1 cellular context compared by ENCODE assay signal in the genomic region with DNA sequence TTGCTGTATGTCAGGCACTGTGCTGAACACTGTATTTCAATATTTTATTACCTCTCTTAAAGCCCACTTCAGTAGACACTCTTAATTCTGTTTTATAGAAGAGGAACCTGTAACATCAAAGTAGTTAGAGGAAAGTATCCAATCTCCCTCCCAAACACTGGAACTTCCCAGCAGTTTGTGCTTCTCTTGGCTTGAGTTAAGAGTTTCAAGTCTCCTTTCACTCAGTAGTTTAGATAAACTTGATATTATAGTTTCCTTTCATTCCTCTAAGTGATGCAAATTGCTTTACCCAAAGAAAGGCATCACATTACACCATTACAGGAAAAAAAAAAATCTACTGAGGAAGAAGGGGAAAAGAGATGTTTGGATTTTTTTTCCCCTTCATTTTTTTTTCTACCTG.
TF ChIP-seq lines count a peak whose summit lies in the region.

No MANE protein-coding gene starts in this region.

TF ChIP-seq in HEK293, 187 proteins besides CTCF, POLR2A, EP300 and RAD21 (continued from another document and continues in another):
- TF ChIP-seq ZNF473 (tag by site-specific recombination; IDR thresholded peaks at IDR 0.05) (no peak), ZNF785 (tag by site-specific recombination; IDR thresholded peaks at IDR 0.05) (no peak), ZNF433 (tag by site-specific recombination; IDR thresholded peaks at IDR 0.05; ENCODE audit: low read depth) (no peak), ZNF223 (tag by site-specific recombination; IDR thresholded peaks at IDR 0.05) (no peak), OSR2 (tag by site-specific recombination; IDR thresholded peaks at IDR 0.05) (peak; percentile 94), ZNF501 (tag by site-specific recombination; IDR thresholded peaks at IDR 0.05) (no peak), ZBTB1 (tag by site-specific recombination; IDR thresholded peaks at IDR 0.05) (no peak), ZNF133 (tag by site-specific recombination; IDR thresholded peaks at IDR 0.05) (no peak), KLF8 (tag by site-specific recombination; IDR thresholded peaks at IDR 0.05) (no peak), ZNF792 (tag by site-specific recombination; IDR thresholded peaks at IDR 0.05) (no peak), ZNF214 (tag by site-specific recombination; IDR thresholded peaks at IDR 0.05; ENCODE audit: borderline replicate concordance) (no peak), ZNF544 (tag by site-specific recombination; IDR thresholded peaks at IDR 0.05) (no peak), TCF7L2 (IDR thresholded peaks at IDR 0.05; ENCODE audit: borderline replicate concordance, low read depth, low read length) (peak; percentile 66; the same call in 1 of the 2 replicates), ZBTB17 (tag by site-specific recombination; IDR thresholded peaks at IDR 0.05) (no peak), ZNF621 (tag by site-specific recombination; IDR thresholded peaks at IDR 0.05) (no peak), ZBTB48 (tag by site-specific recombination; IDR thresholded peaks at IDR 0.05) (no peak), ZNF76 (tag by site-specific recombination; IDR thresholded peaks at IDR 0.05; ENCODE audit: borderline replicate concordance, low read depth) (no peak), OVOL3 (tag by site-specific recombination; IDR thresholded peaks at IDR 0.05) (peak; percentile 85), ZNF157 (tag by site-specific recombination; IDR thresholded peaks at IDR 0.05) (no peak), KLF10 (tag by site-specific recombination; IDR thresholded peaks at IDR 0.05) (no peak), HOXD13 (CRISPR knock-in tag; IDR thresholded peaks at IDR 0.05; ENCODE audit: borderline replicate concordance) (no peak), ZNF514 (tag by site-specific recombination; IDR thresholded peaks at IDR 0.05) (no peak), ZFHX2 (tag by site-specific recombination; conservative IDR thresholded peaks at IDR 0.05) (no peak), MEIS1 (CRISPR knock-in tag; IDR thresholded peaks at IDR 0.05; ENCODE audit: borderline replicate concordance) (no peak), ZNF324 (tag by site-specific recombination; IDR thresholded peaks at IDR 0.05) (no peak), ZNF394 (tag by site-specific recombination; IDR thresholded peaks at IDR 0.05; ENCODE audit: borderline replicate concordance) (no peak), EGR2 (tag by site-specific recombination; IDR thresholded peaks at IDR 0.05; ENCODE audit: low read depth) (no peak), ZNF292 (tag by site-specific recombination; IDR thresholded peaks at IDR 0.05; ENCODE audit: borderline replicate concordance, low read depth) (no peak), ZNF560 (tag by site-specific recombination; IDR thresholded peaks at IDR 0.05; ENCODE audit: borderline replicate concordance) (no peak), ZNF335 (tag by site-specific recombination; conservative IDR thresholded peaks at IDR 0.05) (no peak), ZNF670 (tag by site-specific recombination; IDR thresholded peaks at IDR 0.05; ENCODE audit: low read depth) (no peak), HOXA7 (CRISPR knock-in tag; IDR thresholded peaks at IDR 0.05; ENCODE audit: borderline replicate concordance) (no peak), ZNF341 (tag by site-specific recombination; IDR thresholded peaks at IDR 0.05; ENCODE audit: low read depth) (no peak), ZBTB7A (tag by site-specific recombination; IDR thresholded peaks at IDR 0.05; ENCODE audit: low read depth) (no peak), ZNF664 (tag by site-specific recombination; IDR thresholded peaks at IDR 0.05) (no peak), ZNF155 (tag by site-specific recombination; IDR thresholded peaks at IDR 0.05) (no peak), ZNF707 (tag by site-specific recombination; IDR thresholded peaks at IDR 0.05) (no peak), ZNF791 (tag by site-specific recombination; IDR thresholded peaks at IDR 0.05) (no peak), ZNF626 (tag by site-specific recombination; IDR thresholded peaks at IDR 0.05) (no peak), FEZF1 (tag by site-specific recombination; IDR thresholded peaks at IDR 0.05) (no peak)
- TF ChIP-seq, protein P1, sequence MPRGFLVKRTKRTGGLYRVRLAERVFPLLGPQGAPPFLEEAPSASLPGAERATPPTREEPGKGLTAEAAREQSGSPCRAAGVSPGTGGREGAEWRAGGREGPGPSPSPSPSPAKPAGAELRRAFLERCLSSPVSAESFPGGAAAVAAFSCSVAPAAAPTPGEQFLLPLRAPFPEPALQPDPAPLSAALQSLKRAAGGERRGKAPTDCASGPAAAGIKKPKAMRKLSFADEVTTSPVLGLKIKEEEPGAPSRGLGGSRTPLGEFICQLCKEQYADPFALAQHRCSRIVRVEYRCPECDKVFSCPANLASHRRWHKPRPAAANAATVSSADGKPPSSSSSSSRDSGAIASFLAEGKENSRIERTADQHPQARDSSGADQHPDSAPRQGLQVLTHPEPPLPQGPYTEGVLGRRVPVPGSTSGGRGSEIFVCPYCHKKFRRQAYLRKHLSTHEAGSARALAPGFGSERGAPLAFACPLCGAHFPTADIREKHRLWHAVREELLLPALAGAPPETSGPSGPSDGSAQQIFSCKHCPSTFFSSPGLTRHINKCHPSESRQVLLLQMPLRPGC (tag by site-specific recombination; IDR thresholded peaks at IDR 0.05), result peak; percentile 37; the same call in 1 of the 2 replicates
- TF ChIP-seq, protein P2, sequence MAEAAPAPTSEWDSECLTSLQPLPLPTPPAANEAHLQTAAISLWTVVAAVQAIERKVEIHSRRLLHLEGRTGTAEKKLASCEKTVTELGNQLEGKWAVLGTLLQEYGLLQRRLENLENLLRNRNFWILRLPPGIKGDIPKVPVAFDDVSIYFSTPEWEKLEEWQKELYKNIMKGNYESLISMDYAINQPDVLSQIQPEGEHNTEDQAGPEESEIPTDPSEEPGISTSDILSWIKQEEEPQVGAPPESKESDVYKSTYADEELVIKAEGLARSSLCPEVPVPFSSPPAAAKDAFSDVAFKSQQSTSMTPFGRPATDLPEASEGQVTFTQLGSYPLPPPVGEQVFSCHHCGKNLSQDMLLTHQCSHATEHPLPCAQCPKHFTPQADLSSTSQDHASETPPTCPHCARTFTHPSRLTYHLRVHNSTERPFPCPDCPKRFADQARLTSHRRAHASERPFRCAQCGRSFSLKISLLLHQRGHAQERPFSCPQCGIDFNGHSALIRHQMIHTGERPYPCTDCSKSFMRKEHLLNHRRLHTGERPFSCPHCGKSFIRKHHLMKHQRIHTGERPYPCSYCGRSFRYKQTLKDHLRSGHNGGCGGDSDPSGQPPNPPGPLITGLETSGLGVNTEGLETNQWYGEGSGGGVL (tag by site-specific recombination; IDR thresholded peaks at IDR 0.05), result no peak
- TF ChIP-seq, protein P3, sequence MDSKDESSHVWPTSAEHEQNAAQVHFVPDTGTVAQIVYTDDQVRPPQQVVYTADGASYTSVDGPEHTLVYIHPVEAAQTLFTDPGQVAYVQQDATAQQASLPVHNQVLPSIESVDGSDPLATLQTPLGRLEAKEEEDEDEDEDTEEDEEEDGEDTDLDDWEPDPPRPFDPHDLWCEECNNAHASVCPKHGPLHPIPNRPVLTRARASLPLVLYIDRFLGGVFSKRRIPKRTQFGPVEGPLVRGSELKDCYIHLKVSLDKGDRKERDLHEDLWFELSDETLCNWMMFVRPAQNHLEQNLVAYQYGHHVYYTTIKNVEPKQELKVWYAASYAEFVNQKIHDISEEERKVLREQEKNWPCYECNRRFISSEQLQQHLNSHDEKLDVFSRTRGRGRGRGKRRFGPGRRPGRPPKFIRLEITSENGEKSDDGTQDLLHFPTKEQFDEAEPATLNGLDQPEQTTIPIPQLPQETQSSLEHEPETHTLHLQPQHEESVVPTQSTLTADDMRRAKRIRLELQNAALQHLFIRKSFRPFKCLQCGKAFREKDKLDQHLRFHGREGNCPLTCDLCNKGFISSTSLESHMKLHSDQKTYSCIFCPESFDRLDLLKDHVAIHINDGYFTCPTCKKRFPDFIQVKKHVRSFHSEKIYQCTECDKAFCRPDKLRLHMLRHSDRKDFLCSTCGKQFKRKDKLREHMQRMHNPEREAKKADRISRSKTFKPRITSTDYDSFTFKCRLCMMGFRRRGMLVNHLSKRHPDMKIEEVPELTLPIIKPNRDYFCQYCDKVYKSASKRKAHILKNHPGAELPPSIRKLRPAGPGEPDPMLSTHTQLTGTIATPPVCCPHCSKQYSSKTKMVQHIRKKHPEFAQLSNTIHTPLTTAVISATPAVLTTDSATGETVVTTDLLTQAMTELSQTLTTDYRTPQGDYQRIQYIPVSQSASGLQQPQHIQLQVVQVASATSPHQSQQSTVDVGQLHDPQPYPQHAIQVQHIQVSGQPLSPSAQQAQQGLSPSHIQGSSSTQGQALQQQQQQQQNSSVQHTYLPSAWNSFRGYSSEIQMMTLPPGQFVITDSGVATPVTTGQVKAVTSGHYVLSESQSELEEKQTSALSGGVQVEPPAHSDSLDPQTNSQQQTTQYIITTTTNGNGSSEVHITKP (tag by site-specific recombination; IDR thresholded peaks at IDR 0.05), result no peak
- TF ChIP-seq, protein P4, sequence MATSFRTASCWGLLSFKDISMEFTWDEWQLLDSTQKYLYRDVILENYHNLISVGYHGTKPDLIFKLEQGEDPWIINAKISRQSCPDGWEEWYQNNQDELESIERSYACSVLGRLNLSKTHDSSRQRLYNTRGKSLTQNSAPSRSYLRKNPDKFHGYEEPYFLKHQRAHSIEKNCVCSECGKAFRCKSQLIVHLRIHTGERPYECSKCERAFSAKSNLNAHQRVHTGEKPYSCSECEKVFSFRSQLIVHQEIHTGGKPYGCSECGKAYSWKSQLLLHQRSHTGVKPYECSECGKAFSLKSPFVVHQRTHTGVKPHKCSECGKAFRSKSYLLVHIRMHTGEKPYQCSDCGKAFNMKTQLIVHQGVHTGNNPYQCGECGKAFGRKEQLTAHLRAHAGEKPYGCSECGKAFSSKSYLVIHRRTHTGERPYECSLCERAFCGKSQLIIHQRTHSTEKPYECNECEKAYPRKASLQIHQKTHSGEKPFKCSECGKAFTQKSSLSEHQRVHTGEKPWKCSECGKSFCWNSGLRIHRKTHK (tag by site-specific recombination; IDR thresholded peaks at IDR 0.05), result no peak
- TF ChIP-seq, protein P5, sequence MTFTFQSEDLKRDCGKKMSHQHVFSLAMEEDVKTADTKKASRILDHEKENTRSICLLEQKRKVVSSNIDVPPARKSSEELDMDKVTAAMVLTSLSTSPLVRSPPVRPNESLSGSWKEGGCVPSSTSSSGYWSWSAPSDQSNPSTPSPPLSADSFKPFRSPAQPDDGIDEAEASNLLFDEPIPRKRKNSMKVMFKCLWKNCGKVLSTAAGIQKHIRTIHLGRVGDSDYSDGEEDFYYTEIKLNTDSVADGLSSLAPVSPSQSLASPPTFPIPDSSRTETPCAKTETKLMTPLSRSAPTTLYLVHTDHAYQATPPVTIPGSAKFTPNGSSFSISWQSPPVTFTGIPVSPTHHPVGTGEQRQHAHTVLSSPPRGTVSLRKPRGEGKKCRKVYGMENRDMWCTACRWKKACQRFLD (tag by site-specific recombination; IDR thresholded peaks at IDR 0.05), result no peak
- TF ChIP-seq, protein P6, sequence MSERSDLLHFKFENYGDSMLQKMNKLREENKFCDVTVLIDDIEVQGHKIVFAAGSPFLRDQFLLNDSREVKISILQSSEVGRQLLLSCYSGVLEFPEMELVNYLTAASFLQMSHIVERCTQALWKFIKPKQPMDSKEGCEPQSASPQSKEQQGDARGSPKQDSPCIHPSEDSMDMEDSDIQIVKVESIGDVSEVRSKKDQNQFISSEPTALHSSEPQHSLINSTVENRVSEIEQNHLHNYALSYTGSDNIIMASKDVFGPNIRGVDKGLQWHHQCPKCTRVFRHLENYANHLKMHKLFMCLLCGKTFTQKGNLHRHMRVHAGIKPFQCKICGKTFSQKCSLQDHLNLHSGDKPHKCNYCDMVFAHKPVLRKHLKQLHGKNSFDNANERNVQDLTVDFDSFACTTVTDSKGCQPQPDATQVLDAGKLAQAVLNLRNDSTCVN (tag by site-specific recombination; optimal IDR thresholded peaks at IDR 0.05), result no peak
- TF ChIP-seq, protein P7, sequence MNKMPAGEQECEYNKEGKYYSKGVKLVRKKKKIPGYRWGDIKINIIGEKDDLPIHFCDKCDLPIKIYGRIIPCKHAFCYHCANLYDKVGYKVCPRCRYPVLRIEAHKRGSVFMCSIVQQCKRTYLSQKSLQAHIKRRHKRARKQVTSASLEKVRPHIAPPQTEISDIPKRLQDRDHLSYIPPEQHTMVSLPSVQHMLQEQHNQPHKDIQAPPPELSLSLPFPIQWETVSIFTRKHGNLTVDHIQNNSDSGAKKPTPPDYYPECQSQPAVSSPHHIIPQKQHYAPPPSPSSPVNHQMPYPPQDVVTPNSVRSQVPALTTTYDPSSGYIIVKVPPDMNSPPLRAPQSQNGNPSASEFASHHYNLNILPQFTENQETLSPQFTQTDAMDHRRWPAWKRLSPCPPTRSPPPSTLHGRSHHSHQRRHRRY (tag by site-specific recombination; IDR thresholded peaks at IDR 0.05), result no peak
- TF ChIP-seq, protein P8, sequence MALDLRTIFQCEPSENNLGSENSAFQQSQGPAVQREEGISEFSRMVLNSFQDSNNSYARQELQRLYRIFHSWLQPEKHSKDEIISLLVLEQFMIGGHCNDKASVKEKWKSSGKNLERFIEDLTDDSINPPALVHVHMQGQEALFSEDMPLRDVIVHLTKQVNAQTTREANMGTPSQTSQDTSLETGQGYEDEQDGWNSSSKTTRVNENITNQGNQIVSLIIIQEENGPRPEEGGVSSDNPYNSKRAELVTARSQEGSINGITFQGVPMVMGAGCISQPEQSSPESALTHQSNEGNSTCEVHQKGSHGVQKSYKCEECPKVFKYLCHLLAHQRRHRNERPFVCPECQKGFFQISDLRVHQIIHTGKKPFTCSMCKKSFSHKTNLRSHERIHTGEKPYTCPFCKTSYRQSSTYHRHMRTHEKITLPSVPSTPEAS (tag by site-specific recombination; IDR thresholded peaks at IDR 0.05), result no peak
